ENCODE assay signal across 11 cellular contexts in genomic region chr6:30450548-30450907, GRCh38. TPM values are rescaled to one million over a fixed set of nuclear protein-coding genes. Genes with fewer than 3 reads are reported as not detected.
A peak's percentile ranks its signal among the peaks of the same experiment; 100 is the strongest.
DNase-seq lines count a peak whose midpoint lies in the region; ATAC-seq and TF ChIP-seq lines count a peak whose summit lies in the region.
"Had no signal": no experiment of that assay in that cellular context is flagged by ENCODE, and none has a peak within 500 bp of the region (broad histone marks: within the 10 kb centered on the region; RNA-seq: fewer than 3 reads in every experiment).

No MANE protein-coding gene starts in this region.

- peak overlapping the region; percentile 46 for H3K4me2 ChIP-seq in KMS-11

- H3K27ac Mint-ChIP-seq in activated CD4-positive, alpha-beta T cell treated with anti-CD3 and anti-CD28 coated beads, Interleukin-2, amount 10 ng/mL, durations not matched to agents 7 days and 5 days, result peak overlapping the region; percentile 48

- ATAC-seq in GM21576 (IDR thresholded peaks at IDR 0.05; ENCODE audit: unreplicated experiment), result no peak
- no peak for ATAC-seq in GM18873 (IDR thresholded peaks at IDR 0.05; ENCODE audit: low FRiP score, unreplicated experiment)

- H4K20me1 ChIP-seq in KMS-11 (ENCODE audit: insufficient read depth), result no peaks in the 10 kb centered on the region

- DNase-seq in activated CD4-positive, alpha-beta T cell treated with anti-CD3 and anti-CD28 coated beads, Interleukin-2, amount 10 ng/mL, durations not matched to agents 7 days and 5 days, result no peak
- DNase-seq in activated CD4-positive, alpha-beta T cell treated with anti-CD3 and anti-CD28 coated beads for 4 hours, result no peak
- no peak for DNase-seq in coronary artery (ENCODE audit: low spot score)
- no peak for DNase-seq in spleen
- DNase-seq in adrenal gland, result no peak
- DNase-seq: ACHN, NCI-H2029 had no signal

- no peaks in the 10 kb centered on the region for H3K9me3 ChIP-seq in spleen
- no peaks in the 10 kb centered on the region for H3K9me3 ChIP-seq in adrenal gland (replicated peaks in 1 of 3)
- H3K9me3 ChIP-seq: neutrophil had no signal

- H3K4me1 ChIP-seq in KMS-11 (ENCODE audit: low read depth, poor library complexity, severe bottlenecking), result peaks cover 22% of the 10 kb centered on the region
- H3K4me1 ChIP-seq in spleen, result peaks cover 18 to 39% (median 36%) of the 10 kb centered on the region in 6 donors
- no peaks in the 10 kb centered on the region for H3K4me1 ChIP-seq in adrenal gland (replicated peaks in 1 of 2)

- peak overlapping the region; percentile 4; the same call in 1 of the 2 replicates for H3K27ac ChIP-seq in KMS-11
- H3K27ac ChIP-seq in coronary artery, result no peak overlapping the region
- H3K27ac ChIP-seq in spleen, result peak overlapping the region in 1 of 8 donors; percentile 33
- no peak overlapping the region for H3K27ac ChIP-seq in adrenal gland
- H3K27ac ChIP-seq: neutrophil had no signal

- H3K79me2 ChIP-seq in KMS-11 (ENCODE audit: insufficient read depth, low read depth), result no peaks in the 10 kb centered on the region

- TF ChIP-seq POLR2A in spleen (IDR thresholded peaks at IDR 0.05) (no peak), adrenal gland (IDR thresholded peaks at IDR 0.05) (no peak)

- no peaks in the 10 kb centered on the region for H3K36me3 Mint-ChIP-seq in activated CD4-positive, alpha-beta T cell treated with anti-CD3 and anti-CD28 coated beads, Interleukin-2, amount 10 ng/mL, durations not matched to agents 7 days and 5 days (ENCODE audit: low read depth)

- peaks cover 91% of the 10 kb centered on the region for H3K27me3 Mint-ChIP-seq in activated CD4-positive, alpha-beta T cell treated with anti-CD3 and anti-CD28 coated beads, Interleukin-2, amount 10 ng/mL, durations not matched to agents 7 days and 5 days

- POLR2A ChIA-PET in activated CD4-positive, alpha-beta T cell treated with anti-CD3 and anti-CD28 coated beads, Interleukin-2, amount 10 ng/mL, durations not matched to agents 7 days and 5 days (lab: Charles Lee), result interaction anchor here (0.5 kb wide), 1 partner anchor 99 kb away, joined by 4 read pairs; no protein-coding TSS in a partner anchor

- CTCF ChIA-PET in activated CD4-positive, alpha-beta T cell treated with anti-CD3 and anti-CD28 coated beads, Interleukin-2, amount 10 ng/mL, durations not matched to agents 7 days and 5 days (lab: Charles Lee), result interaction anchor here (0.6 to 2.2 kb wide), 6 partner anchors 15 to 1012 kb away, joined by 3 to 14 read pairs (median 5); no protein-coding TSS in a partner anchor

- H2AFZ ChIP-seq in KMS-11 (ENCODE audit: low read depth), result no peak overlapping the region

- 7 to 19% (median 12%) methylated on average over 9 of the region's 9 CpGs for WGBS in spleen, 5 donors
- WGBS in adrenal gland, 4 donors, result 16 to 47% (median 30%) methylated on average over 8 to 9 of the region's 9 CpGs

- H3K4me1 Mint-ChIP-seq in activated CD4-positive, alpha-beta T cell treated with anti-CD3 and anti-CD28 coated beads, Interleukin-2, amount 10 ng/mL, durations not matched to agents 7 days and 5 days, result peaks cover 33% of the 10 kb centered on the region

- H3K9me3 Mint-ChIP-seq in activated CD4-positive, alpha-beta T cell treated with anti-CD3 and anti-CD28 coated beads, Interleukin-2, amount 10 ng/mL, durations not matched to agents 7 days and 5 days, result no peaks in the 10 kb centered on the region

- no peaks in the 10 kb centered on the region for H3K36me3 ChIP-seq in KMS-11 (ENCODE audit: insufficient read depth)
- no peaks in the 10 kb centered on the region for H3K36me3 ChIP-seq in spleen
- no peaks in the 10 kb centered on the region for H3K36me3 ChIP-seq in adrenal gland (replicated peaks in 1 of 2)
- H3K36me3 ChIP-seq: neutrophil had no signal

- no peak overlapping the region for H3K9ac ChIP-seq in KMS-11

- H3K27me3 ChIP-seq in KMS-11 (ENCODE audit: insufficient read depth, low read depth), result peaks cover 86% of the 10 kb centered on the region
- peaks cover 10 to 97% (median 81%) of the 10 kb centered on the region in 7 donors for H3K27me3 ChIP-seq in spleen (replicated peaks in 1 of 7)
- peaks cover 62% of the 10 kb centered on the region for H3K27me3 ChIP-seq in adrenal gland

- H3K4me3 Mint-ChIP-seq in activated CD4-positive, alpha-beta T cell treated with anti-CD3 and anti-CD28 coated beads, Interleukin-2, amount 10 ng/mL, durations not matched to agents 7 days and 5 days, result peak overlapping the region; percentile 2

- intact Hi-C loops in spleen (cut with DNase I; ENCODE audit: low total_unique reads) (no loop called here), adrenal gland (cut with DNase I) (no loop called here)

- TF ChIP-seq CTCF in KMS-11 (conservative IDR thresholded peaks at IDR 0.05; ENCODE audit: low read depth, low read length) (no peak), coronary artery (IDR thresholded peaks at IDR 0.05) (no peak), spleen (IDR thresholded peaks at IDR 0.05 in 8 of 11, conservative IDR thresholded peaks at IDR 0.05 in 3 of 11) (no peak), adrenal gland (IDR thresholded peaks at IDR 0.05) (no peak)

- no peak overlapping the region for H3K4me3 ChIP-seq in KMS-11 (IDR thresholded peaks at IDR 0.05; ENCODE audit: insufficient read depth, low read depth, low read length)
- peak overlapping the region; percentile 52 for H3K4me3 ChIP-seq in coronary artery
- peak overlapping the region in 5 of 8 donors; percentile 5 to 55 (median 22) for H3K4me3 ChIP-seq in spleen
- no peak overlapping the region for H3K4me3 ChIP-seq in adrenal gland

RNA-seq across cellular contexts. Expression of gene HLA-E, which starts 38.8 kb away (rescaled TPM):
- total RNA-seq in activated CD4-positive, alpha-beta T cell treated with anti-CD3 and anti-CD28 coated beads, Interleukin-2, amount 10 ng/mL, durations not matched to agents 7 days and 5 days, result 100 to 1,000 TPM; 706 to 753 TPM
- total RNA-seq in spleen (1,000 to 10,000 TPM; 1,072 to 2,111 (median 1,510) TPM), adrenal gland (100 to 1,000 TPM; 289 to 667 (median 377) TPM)
- polyA plus RNA-seq in spleen (100 to 1,000 TPM; 514 to 675 (median 646) TPM), adrenal gland (100 to 1,000 TPM; 126 to 285 (median 261) TPM)

Comparison
In these comparisons a context has a peak if more than half of its experiments do, and no peak if none do; other contexts are left out.
1. H3K4me3 ChIP-seq: peak in coronary artery (single experiment) and spleen (5 of 8); none in KMS-11 (single experiment) and adrenal gland (0 of 4).